Comparison of ENCODE assay signal across 17 cellular contexts in the genomic region with DNA sequence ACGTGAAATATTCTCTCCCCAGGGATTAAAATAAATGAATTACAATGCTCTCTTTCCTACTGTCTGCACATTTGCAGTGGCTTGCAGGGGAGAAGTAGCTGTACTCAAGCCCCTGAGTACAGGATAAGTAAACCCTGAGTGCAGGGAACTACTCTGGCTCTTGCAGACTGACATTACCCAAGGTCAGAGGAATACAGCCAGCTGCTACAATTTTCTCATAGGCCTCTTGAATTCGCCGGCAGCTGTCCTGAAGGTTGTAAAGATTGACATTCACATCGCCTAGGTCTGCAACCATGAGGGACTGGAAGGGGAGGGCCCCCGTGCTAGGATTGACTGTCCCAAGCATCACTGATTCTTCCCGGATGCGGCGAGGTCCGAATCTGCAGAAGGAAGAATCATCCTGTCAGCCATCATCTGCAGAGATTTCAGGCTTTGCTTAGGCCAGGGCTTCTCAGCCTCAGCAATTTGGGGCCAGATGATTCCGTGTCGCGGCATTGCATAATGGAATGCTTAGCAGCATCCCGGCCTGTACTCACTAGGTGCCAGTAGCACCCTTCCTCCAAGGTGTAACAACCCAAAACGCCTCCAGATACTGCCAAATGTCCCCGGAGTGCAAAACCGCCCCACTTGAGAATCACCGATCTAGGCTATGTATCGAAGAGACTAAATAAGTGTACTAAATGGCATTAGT. TPM values are rescaled to one million over a fixed set of nuclear protein-coding genes. Genes with fewer than 3 reads are reported as not detected.
DNase-seq lines count a peak whose midpoint lies in the region; ATAC-seq and TF ChIP-seq lines count a peak whose summit lies in the region.
"Had no signal": no experiment of that assay in that cellular context is flagged by ENCODE, and none has a peak within 500 bp of the region (broad histone marks: within the 10 kb centered on the region; RNA-seq: fewer than 3 reads in every experiment).

No MANE protein-coding gene starts in this region.

- no peaks in the 10 kb centered on the region for H3K27me3 Mint-ChIP-seq in activated CD4-positive, alpha-beta T cell treated with anti-CD3 and anti-CD28 coated beads, Interleukin-2, amount 10 ng/mL, durations not matched to agents 7 days and 5 days
- H3K27me3 Mint-ChIP-seq in central memory CD8-positive, alpha-beta T cell, result no peaks in the 10 kb centered on the region

- H3K9ac ChIP-seq in KMS-11, result no peak overlapping the region

- peaks cover 48% of the 10 kb centered on the region for H3K4me1 Mint-ChIP-seq in activated CD4-positive, alpha-beta T cell treated with anti-CD3 and anti-CD28 coated beads, Interleukin-2, amount 10 ng/mL, durations not matched to agents 7 days and 5 days
- H3K4me1 Mint-ChIP-seq in central memory CD8-positive, alpha-beta T cell, result peaks cover 28% of the 10 kb centered on the region

- TF ChIP-seq CTCF in KMS-11 (conservative IDR thresholded peaks at IDR 0.05; ENCODE audit: low read depth, low read length), result no peak
- no peak for TF ChIP-seq CTCF in psoas muscle (IDR thresholded peaks at IDR 0.05)

- POLR2A ChIA-PET in activated CD4-positive, alpha-beta T cell treated with anti-CD3 and anti-CD28 coated beads, Interleukin-2, amount 10 ng/mL, durations not matched to agents 7 days and 5 days (lab: Charles Lee), result no interaction called here

- no peaks in the 10 kb centered on the region; the same call in 1 of the 2 replicates for H3K79me2 ChIP-seq in KMS-11 (ENCODE audit: insufficient read depth, low read depth)

- H4K20me1 ChIP-seq in KMS-11 (ENCODE audit: insufficient read depth), result no peaks in the 10 kb centered on the region

- CTCF ChIA-PET in activated CD4-positive, alpha-beta T cell treated with anti-CD3 and anti-CD28 coated beads, Interleukin-2, amount 10 ng/mL, durations not matched to agents 7 days and 5 days (lab: Charles Lee), result interaction anchor here (1.0 kb wide), 1 partner anchor 35 kb away, joined by 3 read pairs; no protein-coding TSS in a partner anchor

- H3K4me3 Mint-ChIP-seq in activated CD4-positive, alpha-beta T cell treated with anti-CD3 and anti-CD28 coated beads, Interleukin-2, amount 10 ng/mL, durations not matched to agents 7 days and 5 days, result peak overlapping the region; percentile 76
- peak overlapping the region; percentile 43 for H3K4me3 Mint-ChIP-seq in central memory CD8-positive, alpha-beta T cell
- H3K4me3 Mint-ChIP-seq: HFFc6 had no signal

- H3K4me1 ChIP-seq in KMS-11 (ENCODE audit: low read depth, poor library complexity, severe bottlenecking) (peaks cover 47% of the 10 kb centered on the region), psoas muscle (peaks cover 54% of the 10 kb centered on the region)

- H3K27me3 ChIP-seq in KMS-11 (ENCODE audit: insufficient read depth, low read depth), result no peaks in the 10 kb centered on the region
- H3K27me3 ChIP-seq in psoas muscle (ENCODE audit: insufficient read depth in 3 of 3, low read length in 2 of 3), result no peaks in the 10 kb centered on the region

- no peak for ATAC-seq in central memory CD8-positive, alpha-beta T cell (replicated peaks; ENCODE audit: extremely low read depth, poor library complexity, severe bottlenecking)
- ATAC-seq in psoas muscle, result peak in 3 of 4 donors; percentile 23 to 38 (median 29)
- no peak for ATAC-seq in HG02678 (IDR thresholded peaks at IDR 0.05; ENCODE audit: unreplicated experiment)
- no peak for ATAC-seq in HG03045 (IDR thresholded peaks at IDR 0.05; ENCODE audit: unreplicated experiment)
- ATAC-seq: Panc1 had no signal

- H3K36me3 ChIP-seq in KMS-11 (ENCODE audit: insufficient read depth), result no peaks in the 10 kb centered on the region
- H3K36me3 ChIP-seq in psoas muscle (ENCODE audit: insufficient read depth in 1 of 2, low read depth in 1 of 2), result no peaks in the 10 kb centered on the region

- H3K9me3 Mint-ChIP-seq in activated CD4-positive, alpha-beta T cell treated with anti-CD3 and anti-CD28 coated beads, Interleukin-2, amount 10 ng/mL, durations not matched to agents 7 days and 5 days, result no peaks in the 10 kb centered on the region
- H3K9me3 Mint-ChIP-seq in central memory CD8-positive, alpha-beta T cell, result no peaks in the 10 kb centered on the region

- no peak overlapping the region for H2AFZ ChIP-seq in KMS-11 (ENCODE audit: low read depth)

- H3K27ac Mint-ChIP-seq in activated CD4-positive, alpha-beta T cell treated with anti-CD3 and anti-CD28 coated beads, Interleukin-2, amount 10 ng/mL, durations not matched to agents 7 days and 5 days, result peak overlapping the region; percentile 87
- H3K27ac Mint-ChIP-seq in central memory CD8-positive, alpha-beta T cell (ENCODE audit: low read depth), result no peak overlapping the region
- H3K27ac Mint-ChIP-seq: HFFc6 had no signal

- no peak overlapping the region for H3K4me3 ChIP-seq in KMS-11 (IDR thresholded peaks at IDR 0.05; ENCODE audit: insufficient read depth, low read depth, low read length)
- H3K4me3 ChIP-seq in psoas muscle, result peak overlapping the region; percentile 62

- peak overlapping the region; percentile 65 for H3K4me2 ChIP-seq in KMS-11

- WGBS in psoas muscle, 3 donors, result 44 to 64% (median 46%) methylated on average over 18 of the region's 18 CpGs

- H3K27ac ChIP-seq in KMS-11 (no peak overlapping the region), psoas muscle (peak overlapping the region; percentile 95)
- H3K27ac ChIP-seq: VCaP had no signal

- H3K36me3 Mint-ChIP-seq in activated CD4-positive, alpha-beta T cell treated with anti-CD3 and anti-CD28 coated beads, Interleukin-2, amount 10 ng/mL, durations not matched to agents 7 days and 5 days (ENCODE audit: low read depth), result peaks cover 30% of the 10 kb centered on the region
- peaks cover 2% of the 10 kb centered on the region for H3K36me3 Mint-ChIP-seq in central memory CD8-positive, alpha-beta T cell (ENCODE audit: insufficient read depth)

- DNase-seq in activated CD4-positive, alpha-beta T cell treated with anti-CD3 and anti-CD28 coated beads, Interleukin-2, amount 10 ng/mL, durations not matched to agents 7 days and 5 days, result no peak
- DNase-seq in activated CD4-positive, alpha-beta T cell treated with anti-CD3 and anti-CD28 coated beads, Interleukin-2, amount 50 U/mL, for 48 hours, result no peak
- no peak for DNase-seq in central memory CD8-positive, alpha-beta T cell (ENCODE audit: low spot score in 2 of 2)
- DNase-seq in psoas muscle (no peak), NCI-H1048 (lab: John Stamatoyannopoulos, UW) (no peak)
- DNase-seq: ACHN; aorta; EL; HFFc6; NCI-H2107; NCI-H748 treated with DMSO at 0.1 percent for 48 hours; stimulated activated naive CD4-positive, alpha-beta T cell treated with Interleukin-2 at 50 U/mL for 16 hours had no signal

- H3K9me3 ChIP-seq in psoas muscle, result no peaks in the 10 kb centered on the region

- intact Hi-C loops in psoas muscle (cut with DNase I), result loop anchor here (5.0 kb wide), 2 partner anchors 39 to 154 kb away; partner anchors contain the start of gene SLC25A34 (in 1 of the 2)

RNA-seq across cellular contexts. Expression of gene AGMAT, which starts 1.7 kb away (rescaled TPM):
- total RNA-seq in activated CD4-positive, alpha-beta T cell treated with anti-CD3 and anti-CD28 coated beads, Interleukin-2, amount 10 ng/mL, durations not matched to agents 7 days and 5 days, result 10 to 100 TPM; 17.0 to 17.6 TPM
- total RNA-seq in psoas muscle, result 10 to 100 TPM in 1 of 4 donors, 1 to 10 TPM in 3; 2.6 to 12.6 (median 3.4) TPM
- 1 to 10 TPM; 2.6 to 8.1 (median 7.2) TPM for polyA plus RNA-seq in psoas muscle

RNA-seq across cellular contexts. Expression of gene DDI2, which starts 34.1 kb away (rescaled TPM):
- 10 to 100 TPM; 31.0 to 33.5 TPM for total RNA-seq in activated CD4-positive, alpha-beta T cell treated with anti-CD3 and anti-CD28 coated beads, Interleukin-2, amount 10 ng/mL, durations not matched to agents 7 days and 5 days
- 10 to 100 TPM; 23.8 to 80.2 (median 39.5) TPM for total RNA-seq in psoas muscle
- 10 to 100 TPM in 2 of 3 donors, 1 to 10 TPM in 1; 4.8 to 35.4 (median 18.7) TPM for polyA plus RNA-seq in psoas muscle

RNA-seq across cellular contexts. Expression of gene DNAJC16, which starts 56.5 kb away (rescaled TPM):
- 10 to 100 TPM; 18.8 to 19.6 TPM for total RNA-seq in activated CD4-positive, alpha-beta T cell treated with anti-CD3 and anti-CD28 coated beads, Interleukin-2, amount 10 ng/mL, durations not matched to agents 7 days and 5 days
- total RNA-seq in psoas muscle, result 10 to 100 TPM; 17.2 to 29.9 (median 22.7) TPM
- 10 to 100 TPM in 1 of 3 donors, 1 to 10 TPM in 2; 6.8 to 16.2 (median 6.8) TPM for polyA plus RNA-seq in psoas muscle

RNA-seq across cellular contexts. Expression of gene CASP9, which starts 59.1 kb away (rescaled TPM):
- 10 to 100 TPM; 11.3 to 13.4 TPM for total RNA-seq in activated CD4-positive, alpha-beta T cell treated with anti-CD3 and anti-CD28 coated beads, Interleukin-2, amount 10 ng/mL, durations not matched to agents 7 days and 5 days
- 1 to 10 TPM; 6.1 to 8.9 (median 7.4) TPM for total RNA-seq in psoas muscle
- polyA plus RNA-seq in psoas muscle, result 10 to 100 TPM in 1 of 3 donors, 1 to 10 TPM in 2; 5.3 to 10.5 (median 9.9) TPM

Comparison
In these comparisons a context has a peak if more than half of its experiments do, and no peak if none do; other contexts are left out.
1. ATAC-seq: peak in psoas muscle (3 of 4); none in central memory CD8-positive, alpha-beta T cell (single experiment), HG02678 (single experiment) and HG03045 (single experiment).